ENCODE assay signal across 23 cellular contexts in the genomic region with DNA sequence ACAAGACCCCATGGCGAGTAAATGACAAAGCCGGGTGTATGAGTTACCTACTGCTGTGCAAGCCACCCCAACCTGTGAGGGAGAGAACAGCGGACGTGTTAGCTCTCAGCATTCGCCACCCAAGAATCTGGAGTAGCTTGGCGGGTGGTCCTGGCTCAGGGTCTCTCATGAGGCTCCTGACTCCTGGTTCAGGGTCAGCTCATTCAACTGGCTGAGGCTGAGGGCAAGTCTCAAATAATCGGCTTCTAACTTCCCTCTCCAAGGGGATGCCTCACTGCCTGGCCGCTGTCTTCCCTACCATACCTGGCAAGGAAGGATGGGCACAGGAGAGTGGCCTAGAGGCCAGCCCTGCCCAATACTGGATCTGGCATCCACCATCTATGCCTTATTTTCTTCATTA.
"Had no signal": no experiment of that assay in that cellular context is flagged by ENCODE, and none has a peak within 500 bp of the region (broad histone marks: within the 10 kb centered on the region; RNA-seq: fewer than 3 reads in every experiment).

No MANE protein-coding gene starts in this region.

- H3K27ac Mint-ChIP-seq: IgD-negative memory B cell had no signal

- H3K4me3 ChIP-seq: K562 had no signal

- DNase-seq: Kasumi-1; MM.1S; NCI-H1048; NCI-H1105; NCI-H1436 treated with DMSO at 0.1 percent for 48 hours; NCI-H1694; NCI-H187 treated with DMSO at 0.1 percent for 48 hours; NCI-H2029 treated with DMSO at 0.1 percent for 48 hours; NCI-H2171 treated with DMSO at 0.1 percent for 48 hours; NCI-H446; NCI-H510A; NCI-H524 treated with DMSO at 0.1 percent for 48 hours; NCI-H82; NK-92 treated with Interleukin-12 subunit alpha and Interleukin-12 subunit beta, amount 100 ng/mL, for 24 hours; PC-3; SHP77 had no signal

- H3K9me3 Mint-ChIP-seq: IgD-negative memory B cell had no signal

- ATAC-seq: K562, Panc1, PC-3, SK-N-SH treated with all-trans-retinoic acid at 6 μM for 48 hours had no signal

- H3K9ac ChIP-seq: KMS-11 had no signal

- H3K36me3 Mint-ChIP-seq: IgD-negative memory B cell had no signal

- H3K4me3 Mint-ChIP-seq: IgD-negative memory B cell had no signal

- H3K4me1 Mint-ChIP-seq: IgD-negative memory B cell had no signal

- H3K27ac ChIP-seq: HL-60, KMS-11, RWPE1 had no signal
